In the genomic region with DNA sequence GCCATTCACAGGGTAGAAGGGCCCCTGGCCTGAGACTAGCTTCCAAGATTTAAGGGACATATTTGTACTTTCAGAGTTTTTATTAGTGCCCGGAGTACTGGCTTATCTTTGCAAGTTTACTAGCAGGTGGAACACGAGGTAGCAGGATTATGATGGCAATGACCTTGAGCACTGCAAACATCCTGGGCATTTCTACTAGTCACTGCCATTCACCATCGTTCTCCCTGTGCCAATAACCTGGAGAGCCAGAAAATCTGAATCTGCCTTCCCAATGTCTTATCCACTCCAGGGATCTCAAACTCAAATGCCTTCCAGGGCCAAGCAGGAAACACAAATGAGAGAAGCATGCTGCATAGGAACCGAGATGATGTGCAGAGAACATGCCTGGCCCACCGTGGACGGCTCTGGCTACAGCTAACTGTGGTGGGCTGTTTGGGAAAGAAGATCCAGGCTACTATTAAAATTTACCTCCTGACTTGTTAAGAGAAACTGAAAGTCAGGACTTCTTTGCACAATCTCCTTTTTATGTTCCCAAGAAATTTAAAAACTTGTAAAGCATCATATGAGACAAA, we compare ENCODE assay signal across 11 cellular contexts. TPM values are rescaled to one million over a fixed set of nuclear protein-coding genes. Genes with fewer than 3 reads are reported as not detected.
A peak's percentile ranks its signal among the peaks of the same experiment; 100 is the strongest.
DNase-seq lines count a peak whose midpoint lies in the region; ATAC-seq and TF ChIP-seq lines count a peak whose summit lies in the region.
"Had no signal": no experiment of that assay in that cellular context is flagged by ENCODE, and none has a peak within 500 bp of the region (broad histone marks: within the 10 kb centered on the region; RNA-seq: fewer than 3 reads in every experiment).

No MANE protein-coding gene starts in this region.

- no peaks in the 10 kb centered on the region for H3K36me3 ChIP-seq in lower lobe of right lung

- peak overlapping the region; percentile 82 for H3K27ac ChIP-seq in lower lobe of right lung

- H3K4me3 Mint-ChIP-seq in IgD-negative memory B cell (peak overlapping the region in 3 of 4 donors; percentile 19 to 87 (median 85)), type B pancreatic cell (no peak overlapping the region), WTC11 (no peak overlapping the region)
- peak overlapping the region; percentile 70 to 77 for H3K4me3 Mint-ChIP-seq in activated T-cell treated with anti-CD3 and anti-CD28 coated beads, Interleukin-2, amount 50 U/mL, for 72 hours
- peak overlapping the region; percentile 73 for H3K4me3 Mint-ChIP-seq in stimulated activated effector memory CD8-positive, alpha-beta T cell treated with anti-CD3 and anti-CD28 coated beads, Interleukin-12 subunit alpha, Interleukin-12 subunit beta, amount 100 ng/mL, for 72 hours

- no peak for ATAC-seq in activated T-cell treated with anti-CD3 and anti-CD28 coated beads, Interleukin-2, amount 50 U/mL, for 72 hours (replicated peaks in 1 of 2)
- no peak for ATAC-seq in lower lobe of right lung
- no peak for ATAC-seq in stimulated activated effector memory CD8-positive, alpha-beta T cell treated with anti-CD3 and anti-CD28 coated beads, Interleukin-12 subunit alpha, Interleukin-12 subunit beta, amount 100 ng/mL, for 72 hours
- ATAC-seq in WTC11: no peak

- no peaks in the 10 kb centered on the region for H3K27me3 ChIP-seq in lower lobe of right lung (ENCODE audit: low read depth)

- H3K9me3 Mint-ChIP-seq in IgD-negative memory B cell (no peaks in the 10 kb centered on the region), type B pancreatic cell (no peaks in the 10 kb centered on the region), WTC11 (no peaks in the 10 kb centered on the region)
- H3K9me3 Mint-ChIP-seq in activated T-cell treated with anti-CD3 and anti-CD28 coated beads, Interleukin-2, amount 50 U/mL, for 72 hours: no peaks in the 10 kb centered on the region
- H3K9me3 Mint-ChIP-seq in stimulated activated effector memory CD8-positive, alpha-beta T cell treated with anti-CD3 and anti-CD28 coated beads, Interleukin-12 subunit alpha, Interleukin-12 subunit beta, amount 100 ng/mL, for 72 hours: no peaks in the 10 kb centered on the region

- POLR2A ChIA-PET in WTC11 (lab: Charles Lee): no interaction called here

- H3K4me1 ChIP-seq in lower lobe of right lung: peaks cover 97% of the 10 kb centered on the region

- no peaks in the 10 kb centered on the region for H3K9me3 ChIP-seq in lower lobe of right lung

- CTCF ChIA-PET in WTC11 (lab: Charles Lee): interaction anchor here (1.0 to 2.1 kb wide), 3 partner anchors 8 to 19 kb away, joined by 3 to 7 read pairs (median 4); no protein-coding TSS in a partner anchor

- intact Hi-C loops in lower lobe of right lung (cut with DNase I): no loop called here

- H3K4me3 ChIP-seq in lower lobe of right lung: no peak overlapping the region

- DNase-seq in activated T-cell treated with anti-CD3 and anti-CD28 coated beads, Interleukin-2, amount 50 U/mL, for 72 hours: no peak
- DNase-seq in lower lobe of right lung: no peak
- DNase-seq in stimulated activated effector memory CD8-positive, alpha-beta T cell treated with anti-CD3 and anti-CD28 coated beads, Interleukin-12 subunit alpha, Interleukin-12 subunit beta, amount 100 ng/mL, for 72 hours (ENCODE audit: low spot score in 2 of 2): no peak
- DNase-seq in type B pancreatic cell (ENCODE audit: extremely low spot score, unreplicated experiment): no peak
- no peak for DNase-seq in WTC11 (ENCODE audit: low spot score)
- no peak for DNase-seq in kidney glomerular epithelial cell (lab: John Stamatoyannopoulos, UW)
- DNase-seq: activated CD4-positive, alpha-beta T cell treated with anti-CD3 and anti-CD28 coated beads for 1 hour; amniotic stem cell; KG1 had no signal

- TF ChIP-seq CTCF in lower lobe of right lung (IDR thresholded peaks at IDR 0.05) (no peak), type B pancreatic cell (conservative IDR thresholded peaks at IDR 0.05) (no peak), WTC11 (IDR thresholded peaks at IDR 0.05) (no peak)

- H3K36me3 Mint-ChIP-seq in IgD-negative memory B cell: peaks cover 2% of the 10 kb centered on the region
- peaks cover 3 to 11% of the 10 kb centered on the region in 2 donors for H3K36me3 Mint-ChIP-seq in activated T-cell treated with anti-CD3 and anti-CD28 coated beads, Interleukin-2, amount 50 U/mL, for 72 hours (ENCODE audit: insufficient read depth in 2 of 2)
- peaks cover 35% of the 10 kb centered on the region for H3K36me3 Mint-ChIP-seq in stimulated activated effector memory CD8-positive, alpha-beta T cell treated with anti-CD3 and anti-CD28 coated beads, Interleukin-12 subunit alpha, Interleukin-12 subunit beta, amount 100 ng/mL, for 72 hours
- H3K36me3 Mint-ChIP-seq in type B pancreatic cell: peaks cover 5% of the 10 kb centered on the region
- peaks cover 8% of the 10 kb centered on the region; the same call in 1 of the 2 replicates for H3K36me3 Mint-ChIP-seq in WTC11

- H3K27me3 Mint-ChIP-seq in IgD-negative memory B cell (no peaks in the 10 kb centered on the region), type B pancreatic cell (no peaks in the 10 kb centered on the region), WTC11 (ENCODE audit: low read depth) (no peaks in the 10 kb centered on the region)
- no peaks in the 10 kb centered on the region for H3K27me3 Mint-ChIP-seq in activated T-cell treated with anti-CD3 and anti-CD28 coated beads, Interleukin-2, amount 50 U/mL, for 72 hours (ENCODE audit: low read depth)
- H3K27me3 Mint-ChIP-seq: progenitor cell of endocrine pancreas had no signal

- H3K27ac Mint-ChIP-seq in IgD-negative memory B cell (peak overlapping the region; percentile 76 to 97 (median 97)), type B pancreatic cell (no peak overlapping the region), WTC11 (no peak overlapping the region)
- no peak overlapping the region for H3K27ac Mint-ChIP-seq in activated T-cell treated with anti-CD3 and anti-CD28 coated beads, Interleukin-2, amount 50 U/mL, for 72 hours
- H3K27ac Mint-ChIP-seq in stimulated activated effector memory CD8-positive, alpha-beta T cell treated with anti-CD3 and anti-CD28 coated beads, Interleukin-12 subunit alpha, Interleukin-12 subunit beta, amount 100 ng/mL, for 72 hours: peak overlapping the region; percentile 90
- H3K27ac Mint-ChIP-seq: progenitor cell of endocrine pancreas had no signal

- H3K4me1 Mint-ChIP-seq in IgD-negative memory B cell: peaks cover 51 to 75% (median 67%) of the 10 kb centered on the region in 3 donors
- H3K4me1 Mint-ChIP-seq in activated T-cell treated with anti-CD3 and anti-CD28 coated beads, Interleukin-2, amount 50 U/mL, for 72 hours (ENCODE audit: low read depth): peaks cover 94% of the 10 kb centered on the region
- peaks cover 96% of the 10 kb centered on the region for H3K4me1 Mint-ChIP-seq in stimulated activated effector memory CD8-positive, alpha-beta T cell treated with anti-CD3 and anti-CD28 coated beads, Interleukin-12 subunit alpha, Interleukin-12 subunit beta, amount 100 ng/mL, for 72 hours
- H3K4me1 Mint-ChIP-seq in type B pancreatic cell (ENCODE audit: unreplicated experiment): peaks cover 49% of the 10 kb centered on the region
- H3K4me1 Mint-ChIP-seq in WTC11: peaks cover 33% of the 10 kb centered on the region

TF ChIP-seq in WTC11, 78 proteins besides CTCF, POLR2A, EP300 and RAD21 (continues in another document):
- TF ChIP-seq ZNF121 (CRISPR knock-in tag; IDR thresholded peaks at IDR 0.05) (no peak), CBFB (CRISPR knock-in tag; IDR thresholded peaks at IDR 0.05; ENCODE audit: low read depth) (no peak), SMAD4 (CRISPR knock-in tag; IDR thresholded peaks at IDR 0.05) (no peak)
- TF ChIP-seq, protein P1, sequence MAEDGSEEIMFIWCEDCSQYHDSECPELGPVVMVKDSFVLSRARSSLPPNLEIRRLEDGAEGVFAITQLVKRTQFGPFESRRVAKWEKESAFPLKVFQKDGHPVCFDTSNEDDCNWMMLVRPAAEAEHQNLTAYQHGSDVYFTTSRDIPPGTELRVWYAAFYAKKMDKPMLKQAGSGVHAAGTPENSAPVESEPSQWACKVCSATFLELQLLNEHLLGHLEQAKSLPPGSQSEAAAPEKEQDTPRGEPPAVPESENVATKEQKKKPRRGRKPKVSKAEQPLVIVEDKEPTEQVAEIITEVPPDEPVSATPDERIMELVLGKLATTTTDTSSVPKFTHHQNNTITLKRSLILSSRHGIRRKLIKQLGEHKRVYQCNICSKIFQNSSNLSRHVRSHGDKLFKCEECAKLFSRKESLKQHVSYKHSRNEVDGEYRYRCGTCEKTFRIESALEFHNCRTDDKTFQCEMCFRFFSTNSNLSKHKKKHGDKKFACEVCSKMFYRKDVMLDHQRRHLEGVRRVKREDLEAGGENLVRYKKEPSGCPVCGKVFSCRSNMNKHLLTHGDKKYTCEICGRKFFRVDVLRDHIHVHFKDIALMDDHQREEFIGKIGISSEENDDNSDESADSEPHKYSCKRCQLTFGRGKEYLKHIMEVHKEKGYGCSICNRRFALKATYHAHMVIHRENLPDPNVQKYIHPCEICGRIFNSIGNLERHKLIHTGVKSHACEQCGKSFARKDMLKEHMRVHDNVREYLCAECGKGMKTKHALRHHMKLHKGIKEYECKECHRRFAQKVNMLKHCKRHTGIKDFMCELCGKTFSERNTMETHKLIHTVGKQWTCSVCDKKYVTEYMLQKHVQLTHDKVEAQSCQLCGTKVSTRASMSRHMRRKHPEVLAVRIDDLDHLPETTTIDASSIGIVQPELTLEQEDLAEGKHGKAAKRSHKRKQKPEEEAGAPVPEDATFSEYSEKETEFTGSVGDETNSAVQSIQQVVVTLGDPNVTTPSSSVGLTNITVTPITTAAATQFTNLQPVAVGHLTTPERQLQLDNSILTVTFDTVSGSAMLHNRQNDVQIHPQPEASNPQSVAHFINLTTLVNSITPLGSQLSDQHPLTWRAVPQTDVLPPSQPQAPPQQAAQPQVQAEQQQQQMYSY (CRISPR knock-in tag; IDR thresholded peaks at IDR 0.05): no peak
- TF ChIP-seq, protein P2, sequence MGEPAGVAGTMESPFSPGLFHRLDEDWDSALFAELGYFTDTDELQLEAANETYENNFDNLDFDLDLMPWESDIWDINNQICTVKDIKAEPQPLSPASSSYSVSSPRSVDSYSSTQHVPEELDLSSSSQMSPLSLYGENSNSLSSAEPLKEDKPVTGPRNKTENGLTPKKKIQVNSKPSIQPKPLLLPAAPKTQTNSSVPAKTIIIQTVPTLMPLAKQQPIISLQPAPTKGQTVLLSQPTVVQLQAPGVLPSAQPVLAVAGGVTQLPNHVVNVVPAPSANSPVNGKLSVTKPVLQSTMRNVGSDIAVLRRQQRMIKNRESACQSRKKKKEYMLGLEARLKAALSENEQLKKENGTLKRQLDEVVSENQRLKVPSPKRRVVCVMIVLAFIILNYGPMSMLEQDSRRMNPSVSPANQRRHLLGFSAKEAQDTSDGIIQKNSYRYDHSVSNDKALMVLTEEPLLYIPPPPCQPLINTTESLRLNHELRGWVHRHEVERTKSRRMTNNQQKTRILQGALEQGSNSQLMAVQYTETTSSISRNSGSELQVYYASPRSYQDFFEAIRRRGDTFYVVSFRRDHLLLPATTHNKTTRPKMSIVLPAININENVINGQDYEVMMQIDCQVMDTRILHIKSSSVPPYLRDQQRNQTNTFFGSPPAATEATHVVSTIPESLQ (CRISPR knock-in tag; IDR thresholded peaks at IDR 0.05): no peak

RNA-seq across cellular contexts. Expression of a gene that starts 16.7 kb away (rescaled TPM):
- 48.9 TPM for polyA plus RNA-seq in IgD-negative memory B cell
- 10 to 100 TPM; 30.0 to 37.7 TPM for total RNA-seq in activated T-cell treated with anti-CD3 and anti-CD28 coated beads, Interleukin-2, amount 50 U/mL, for 72 hours
- total RNA-seq in lower lobe of right lung: 40.7 TPM
- 25.9 and 35.9 TPM in 2 replicates for total RNA-seq in type B pancreatic cell (ENCODE audit: low replicate concordance)
- 18.7 to 21.3 TPM (median 19.9 TPM) in 3 replicates for total RNA-seq in WTC11 (2021)

Comparison
In these comparisons a context has a peak if more than half of its experiments do, and no peak if none do; other contexts are left out.
1. H3K27ac Mint-ChIP-seq: peak in IgD-negative memory B cell (3 of 3) and stimulated activated effector memory CD8-positive, alpha-beta T cell treated with anti-CD3 and anti-CD28 coated beads, Interleukin-12 subunit alpha, Interleukin-12 subunit beta, amount 100 ng/mL, for 72 hours (single experiment); none in activated T-cell treated with anti-CD3 and anti-CD28 coated beads, Interleukin-2, amount 50 U/mL, for 72 hours (single experiment), type B pancreatic cell (single experiment) and WTC11 (single experiment).
2. H3K4me3 Mint-ChIP-seq: peak in IgD-negative memory B cell (3 of 4), activated T-cell treated with anti-CD3 and anti-CD28 coated beads, Interleukin-2, amount 50 U/mL, for 72 hours (2 of 2) and stimulated activated effector memory CD8-positive, alpha-beta T cell treated with anti-CD3 and anti-CD28 coated beads, Interleukin-12 subunit alpha, Interleukin-12 subunit beta, amount 100 ng/mL, for 72 hours (single experiment); none in type B pancreatic cell (single experiment) and WTC11 (single experiment).